ENCODE assay signal across 13 cellular contexts in genomic region chrX:13093489-13094140, GRCh38. TPM values are rescaled to one million over a fixed set of nuclear protein-coding genes. Genes with fewer than 3 reads are reported as not detected.
A peak's percentile ranks its signal among the peaks of the same experiment; 100 is the strongest.
DNase-seq lines count a peak whose midpoint lies in the region; ATAC-seq lines count a peak whose summit lies in the region.
"Had no signal": no experiment of that assay in that cellular context is flagged by ENCODE, and none has a peak within 500 bp of the region (broad histone marks: within the 10 kb centered on the region; RNA-seq: fewer than 3 reads in every experiment).

No MANE protein-coding gene starts in this region.

- DNase-seq in stimulated activated CD4-positive, alpha-beta T cell treated with anti-CD3 and anti-CD28 coated beads, Interleukin-15, amount 100 ng/mL, for 24 hours, result peak; percentile 26
- DNase-seq in stimulated activated CD4-positive, alpha-beta T cell treated with anti-CD3 and anti-CD28 coated beads, Interleukin-2, amount 100 ng/mL, for 48 hours, result no peak
- no peak for DNase-seq in activated CD8-positive, alpha-beta T cell treated with anti-CD3 and anti-CD28 coated beads, Interleukin-2, amount 10 ng/mL, durations not matched to agents 7 days and 5 days
- DNase-seq in memory B cell (ENCODE audit: low spot score in 2 of 2) (no peak), NOMO-1 (lab: John Stamatoyannopoulos, UW; ENCODE audit: unreplicated experiment in 2 of 2) (no peak), NCI-H1694 treated with DMSO at 0.1 percent for 48 hours (lab: John Stamatoyannopoulos, UW) (no peak), anterior cingulate cortex (lab: John Stamatoyannopoulos, UW) (no peak), SIG-M5 treated with dmso at 0.1 percent for 504 hours (lab: John Stamatoyannopoulos, UW; ENCODE audit: unreplicated experiment) (no peak)
- DNase-seq: heart right ventricle, NCI-H524 treated with DMSO at 0.1 percent for 48 hours had no signal

- peaks cover 88% of the 10 kb centered on the region for H3K4me1 Mint-ChIP-seq in activated CD8-positive, alpha-beta T cell treated with anti-CD3 and anti-CD28 coated beads, Interleukin-2, amount 10 ng/mL, durations not matched to agents 7 days and 5 days (ENCODE audit: low read depth)
- H3K4me1 Mint-ChIP-seq in memory B cell, result peaks cover 22% of the 10 kb centered on the region

- no peak for ATAC-seq in activated CD8-positive, alpha-beta T cell treated with anti-CD3 and anti-CD28 coated beads, Interleukin-2, amount 10 ng/mL, durations not matched to agents 7 days and 5 days
- no peak for ATAC-seq in memory B cell (ENCODE audit: low read depth)

- peaks cover 13% of the 10 kb centered on the region for H3K36me3 Mint-ChIP-seq in activated CD8-positive, alpha-beta T cell treated with anti-CD3 and anti-CD28 coated beads, Interleukin-2, amount 10 ng/mL, durations not matched to agents 7 days and 5 days (ENCODE audit: low read depth)
- H3K36me3 Mint-ChIP-seq in memory B cell, result no peaks in the 10 kb centered on the region
- H3K36me3 Mint-ChIP-seq: type B pancreatic cell had no signal

- POLR2A ChIA-PET in activated CD8-positive, alpha-beta T cell treated with anti-CD3 and anti-CD28 coated beads, Interleukin-2, amount 10 ng/mL, durations not matched to agents 7 days and 5 days (lab: Charles Lee), result interaction anchor here (1.4 to 13.9 kb wide), 5 partner anchors 19 to 395 kb away, joined by 4 to 779 read pairs (median 42); partner anchors contain the start of gene TMSB4X

- peak overlapping the region; percentile 83 for H3K27ac Mint-ChIP-seq in activated CD8-positive, alpha-beta T cell treated with anti-CD3 and anti-CD28 coated beads, Interleukin-2, amount 10 ng/mL, durations not matched to agents 7 days and 5 days
- peak overlapping the region; percentile 100 for H3K27ac Mint-ChIP-seq in memory B cell
- H3K27ac Mint-ChIP-seq: type B pancreatic cell had no signal

- H3K27me3 Mint-ChIP-seq in activated CD8-positive, alpha-beta T cell treated with anti-CD3 and anti-CD28 coated beads, Interleukin-2, amount 10 ng/mL, durations not matched to agents 7 days and 5 days (ENCODE audit: low read depth), result no peaks in the 10 kb centered on the region
- no peaks in the 10 kb centered on the region for H3K27me3 Mint-ChIP-seq in memory B cell
- H3K27me3 Mint-ChIP-seq: type B pancreatic cell had no signal

- no peaks in the 10 kb centered on the region for H3K9me3 Mint-ChIP-seq in activated CD8-positive, alpha-beta T cell treated with anti-CD3 and anti-CD28 coated beads, Interleukin-2, amount 10 ng/mL, durations not matched to agents 7 days and 5 days (ENCODE audit: insufficient read depth)
- no peaks in the 10 kb centered on the region for H3K9me3 Mint-ChIP-seq in memory B cell

- H3K4me3 Mint-ChIP-seq in activated CD8-positive, alpha-beta T cell treated with anti-CD3 and anti-CD28 coated beads, Interleukin-2, amount 10 ng/mL, durations not matched to agents 7 days and 5 days, result peak overlapping the region; percentile 56
- peak overlapping the region; percentile 57 for H3K4me3 Mint-ChIP-seq in memory B cell
- H3K4me3 Mint-ChIP-seq: type B pancreatic cell had no signal

- CTCF ChIA-PET in activated CD8-positive, alpha-beta T cell treated with anti-CD3 and anti-CD28 coated beads, Interleukin-2, amount 10 ng/mL, durations not matched to agents 7 days and 5 days (lab: Charles Lee), result interaction anchor here (0.9 to 6.2 kb wide), 11 partner anchors 30 to 395 kb away, joined by 3 to 173 read pairs (median 8); no protein-coding TSS in a partner anchor

RNA-seq across cellular contexts. Expression of gene FAM9C, which starts 49.2 kb away (rescaled TPM):
- not detected for total RNA-seq in activated CD8-positive, alpha-beta T cell treated with anti-CD3 and anti-CD28 coated beads, Interleukin-2, amount 10 ng/mL, durations not matched to agents 7 days and 5 days
- total RNA-seq: lung microvascular endothelial cell, SJSA1 had no signal
